9 cellular contexts compared by ENCODE assay signal in genomic region chr4:40199999-40200880, GRCh38. TPM values are rescaled to one million over a fixed set of nuclear protein-coding genes. Genes with fewer than 3 reads are reported as not detected.
DNase-seq lines count a peak whose midpoint lies in the region; ATAC-seq and TF ChIP-seq lines count a peak whose summit lies in the region.
"Had no signal": no experiment of that assay in that cellular context is flagged by ENCODE, and none has a peak within 500 bp of the region (broad histone marks: within the 10 kb centered on the region; RNA-seq: fewer than 3 reads in every experiment).

No MANE protein-coding gene starts in this region.

- POLR2A ChIA-PET in CD8-positive, alpha-beta T cell (lab: Charles Lee), result interaction anchor here (0.6 to 12.4 kb wide), 24 partner anchors 9 to 144 kb away, joined by 3 to 207 read pairs (median 8); partner anchors contain the start of gene N4BP2

- peak overlapping the region; percentile 89 for H3K27ac ChIP-seq in CD8-positive, alpha-beta T cell (ENCODE audit: low read depth, low read length)
- peak overlapping the region; percentile 82 for H3K27ac ChIP-seq in HL-60 (replicated peaks)
- no peak overlapping the region for H3K27ac ChIP-seq in WERI-Rb-1

- peaks cover 25% of the 10 kb centered on the region for H3K4me1 ChIP-seq in CD8-positive, alpha-beta T cell (ENCODE audit: insufficient read depth, low read length)

- H3K27me3 Mint-ChIP-seq in CD8-positive, alpha-beta T cell (ENCODE audit: low read depth), result no peaks in the 10 kb centered on the region
- H3K27me3 Mint-ChIP-seq in stimulated activated naive CD8-positive, alpha-beta T cell treated with anti-CD3 and anti-CD28 coated beads, Interleukin-15, amount 100 ng/mL, for 72 hours, result no peaks in the 10 kb centered on the region

- peaks cover 78% of the 10 kb centered on the region for H3K36me3 Mint-ChIP-seq in CD8-positive, alpha-beta T cell

- no peaks in the 10 kb centered on the region for H3K9me3 ChIP-seq in CD8-positive, alpha-beta T cell (ENCODE audit: low read length)
- H3K9me3 ChIP-seq in WERI-Rb-1 (ENCODE audit: severe bottlenecking), result no peaks in the 10 kb centered on the region
- H3K9me3 ChIP-seq: heart right ventricle had no signal

- H3K9me3 Mint-ChIP-seq in CD8-positive, alpha-beta T cell, result no peaks in the 10 kb centered on the region
- H3K9me3 Mint-ChIP-seq in stimulated activated naive CD8-positive, alpha-beta T cell treated with anti-CD3 and anti-CD28 coated beads, Interleukin-15, amount 100 ng/mL, for 72 hours, result peaks cover 0 to 4% of the 10 kb centered on the region in 2 donors

- intact Hi-C loops in CD8-positive, alpha-beta T cell (cut with DNase I, micrococcal nuclease), result loop anchor here (1.0 to 10.0 kb wide), 5 partner anchors 13 to 1535 kb away; partner anchors contain the start of genes KLF3 (in 1 of the 2) and PDS5A (in 1 of the 2)

- H3K4me3 Mint-ChIP-seq in CD8-positive, alpha-beta T cell, result peak overlapping the region; percentile 100
- peak overlapping the region; percentile 91 to 97 for H3K4me3 Mint-ChIP-seq in stimulated activated naive CD8-positive, alpha-beta T cell treated with anti-CD3 and anti-CD28 coated beads, Interleukin-15, amount 100 ng/mL, for 72 hours

- peak overlapping the region; percentile 100 for H3K27ac Mint-ChIP-seq in CD8-positive, alpha-beta T cell
- peak overlapping the region; percentile 94 to 97 for H3K27ac Mint-ChIP-seq in stimulated activated naive CD8-positive, alpha-beta T cell treated with anti-CD3 and anti-CD28 coated beads, Interleukin-15, amount 100 ng/mL, for 72 hours

- CTCF ChIA-PET in CD8-positive, alpha-beta T cell (lab: Charles Lee), result interaction anchor here (0.6 to 4.4 kb wide), 23 partner anchors 11 to 125 kb away, joined by 3 to 18 read pairs (median 4); no protein-coding TSS in a partner anchor

- no peaks in the 10 kb centered on the region for H3K27me3 ChIP-seq in CD8-positive, alpha-beta T cell (ENCODE audit: insufficient read depth, low read length)
- no peaks in the 10 kb centered on the region for H3K27me3 ChIP-seq in HL-60 (ENCODE audit: insufficient read depth, poor library complexity, severe bottlenecking)
- H3K27me3 ChIP-seq in WERI-Rb-1 (ENCODE audit: insufficient read depth, low read depth, severe bottlenecking), result no peaks in the 10 kb centered on the region

- H3K4me3 ChIP-seq in CD8-positive, alpha-beta T cell (ENCODE audit: low read depth, low read length), result peak overlapping the region; percentile 87
- H3K4me3 ChIP-seq in HL-60 (replicated peaks; ENCODE audit: insufficient read depth, low read length), result peak overlapping the region; percentile 41
- H3K4me3 ChIP-seq in fibroblast of villous mesenchyme (ENCODE audit: low read depth, low read length), result peak overlapping the region; percentile 5
- H3K4me3 ChIP-seq in WERI-Rb-1 (ENCODE audit: low read depth, low read length), result no peak overlapping the region

- H3K4me1 Mint-ChIP-seq in CD8-positive, alpha-beta T cell (ENCODE audit: low read depth), result peaks cover 41% of the 10 kb centered on the region
- H3K4me1 Mint-ChIP-seq in stimulated activated naive CD8-positive, alpha-beta T cell treated with anti-CD3 and anti-CD28 coated beads, Interleukin-15, amount 100 ng/mL, for 72 hours, result peaks cover 28% of the 10 kb centered on the region

- no peak for TF ChIP-seq CTCF in CD8-positive, alpha-beta T cell (IDR thresholded peaks at IDR 0.05)
- TF ChIP-seq CTCF in GM20000 (IDR thresholded peaks at IDR 0.05; ENCODE audit: extremely low read depth, missing control alignments) (no peak), HL-60 (IDR thresholded peaks at IDR 0.05; ENCODE audit: insufficient read depth, low read length) (no peak), fibroblast of villous mesenchyme (IDR thresholded peaks at IDR 0.05; ENCODE audit: insufficient read depth, low read depth, low read length) (no peak), WERI-Rb-1 (IDR thresholded peaks at IDR 0.05; ENCODE audit: low read depth, low read length) (no peak)

- DNase-seq in CD8-positive, alpha-beta T cell, result peak in 5 of 7 experiments; percentile 41 to 69 (median 67)
- DNase-seq in GM20000 (ENCODE audit: low spot score) (peak; percentile 31), HL-60 (ENCODE audit: low read depth in 1 of 2, low spot score in 1 of 2) (peak; percentile 47 to 89), fibroblast of villous mesenchyme (ENCODE audit: low read depth) (peak; percentile 61), WERI-Rb-1 (no peak), dedifferentiated amniotic fluid mesenchymal stem cell (ENCODE audit: extremely low spot score) (no peak)
- peak; percentile 87 for DNase-seq in activated CD4-positive, alpha-beta T cell treated with anti-CD3 and anti-CD28 coated beads for 48 hours
- DNase-seq in stimulated activated naive CD8-positive, alpha-beta T cell treated with anti-CD3 and anti-CD28 coated beads, Interleukin-15, amount 100 ng/mL, for 72 hours, result peak; percentile 75 to 88
- DNase-seq: heart right ventricle had no signal

- peaks cover 8% of the 10 kb centered on the region for H3K36me3 ChIP-seq in CD8-positive, alpha-beta T cell (ENCODE audit: insufficient read depth, low read length)
- H3K36me3 ChIP-seq in WERI-Rb-1, result no peaks in the 10 kb centered on the region
- H3K36me3 ChIP-seq: heart right ventricle had no signal

- peak; percentile 24 for ATAC-seq in CD8-positive, alpha-beta T cell
- ATAC-seq in stimulated activated naive CD8-positive, alpha-beta T cell treated with anti-CD3 and anti-CD28 coated beads, Interleukin-15, amount 100 ng/mL, for 72 hours, result peak; percentile 81

RNA-seq across cellular contexts. Expression of gene RHOH, which starts 3.4 kb away (rescaled TPM):
- total RNA-seq in CD8-positive, alpha-beta T cell, result 100 to 1,000 TPM; 533 to 539 TPM
- under 0.01 TPM in 1 of 2 replicates, not detected in the other for total RNA-seq in fibroblast of villous mesenchyme

Comparison
In these comparisons a context has a peak if more than half of its experiments do, and no peak if none do; other contexts are left out.
1. DNase-seq: peak in CD8-positive, alpha-beta T cell (5 of 7), GM20000 (single experiment), HL-60 (2 of 2), activated CD4-positive, alpha-beta T cell treated with anti-CD3 and anti-CD28 coated beads for 48 hours (single experiment), fibroblast of villous mesenchyme (single experiment) and stimulated activated naive CD8-positive, alpha-beta T cell treated with anti-CD3 and anti-CD28 coated beads, Interleukin-15, amount 100 ng/mL, for 72 hours (2 of 2); none in WERI-Rb-1 (single experiment) and dedifferentiated amniotic fluid mesenchymal stem cell (single experiment).
2. RNA of gene RHOH, which starts 3.4 kb away (total RNA-seq): 533 to 539 TPM in CD8-positive, alpha-beta T cell; under 0.01 TPM in fibroblast of villous mesenchyme; every median in the first group is over 100 times any median in the second.